ENCODE assay signal across 12 cellular contexts in the genomic region with DNA sequence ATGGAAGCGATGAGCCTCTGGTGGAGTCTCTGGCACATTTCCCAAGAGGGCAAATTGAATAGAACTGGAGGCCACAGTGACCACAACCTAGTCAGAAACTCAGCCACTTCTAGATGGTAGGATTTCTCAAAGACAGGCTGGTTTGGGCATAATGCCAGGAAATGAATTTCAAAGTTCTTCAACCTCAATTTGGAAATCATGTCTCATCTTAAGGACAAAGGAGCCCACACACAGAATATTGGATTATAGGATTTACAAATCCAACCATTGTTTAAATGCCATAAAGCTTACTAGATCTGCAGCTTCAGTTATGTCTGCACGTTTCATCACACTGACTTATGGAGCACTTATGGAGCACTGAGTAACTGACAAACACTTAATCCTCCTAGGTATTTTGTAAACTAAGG.
DNase-seq lines count a peak whose midpoint lies in the region; ATAC-seq and TF ChIP-seq lines count a peak whose summit lies in the region.
"Had no signal": no experiment of that assay in that cellular context is flagged by ENCODE, and none has a peak within 500 bp of the region (broad histone marks: within the 10 kb centered on the region; RNA-seq: fewer than 3 reads in every experiment).

No MANE protein-coding gene starts in this region.

- H3K4me1 Mint-ChIP-seq in Calu3 (ENCODE audit: low read depth, unreplicated experiment): peaks cover 9% of the 10 kb centered on the region

- no peak for TF ChIP-seq CTCF in Calu3 (IDR thresholded peaks at IDR 0.05; ENCODE audit: unreplicated experiment)
- TF ChIP-seq CTCF in astrocyte of the spinal cord (IDR thresholded peaks at IDR 0.05; ENCODE audit: low read depth, low read length): no peak

- H3K36me3 Mint-ChIP-seq in Calu3 (ENCODE audit: insufficient read depth, unreplicated experiment): no peaks in the 10 kb centered on the region

- CTCF ChIA-PET in Calu3 (lab: Charles Lee): interaction anchor here (0.6 kb wide), 1 partner anchor 22 kb away, joined by 5 read pairs; no protein-coding TSS in a partner anchor

- peak overlapping the region; percentile 11 for H3K27ac Mint-ChIP-seq in Calu3 (ENCODE audit: unreplicated experiment)
- H3K27ac Mint-ChIP-seq: activated T-cell treated with anti-CD3 and anti-CD28 coated beads, Interleukin-2, amount 50 U/mL, for 24 hours had no signal

- H3K4me3 ChIP-seq in astrocyte of the spinal cord (ENCODE audit: low read depth, low read length): no peak overlapping the region
- H3K4me3 ChIP-seq: ovary had no signal

- H3K9me3 Mint-ChIP-seq in Calu3 (ENCODE audit: low read depth, unreplicated experiment): peaks cover 2% of the 10 kb centered on the region

- BruUV-seq in Calu3 (replicated peaks; lab: Mats Ljungman, UMichigan): no TSS peak

- H3K4me3 Mint-ChIP-seq in Calu3 (ENCODE audit: low read depth, unreplicated experiment): no peak overlapping the region
- H3K4me3 Mint-ChIP-seq: activated T-cell treated with anti-CD3 and anti-CD28 coated beads, Interleukin-2, amount 50 U/mL, for 24 hours had no signal

- in situ Hi-C loops in astrocyte of the spinal cord (cut with HindIII; ENCODE audit: low sequenced_read_pairs): no loop called here

- intact Hi-C loops in Calu3 (cut with micrococcal nuclease; ENCODE audit: unreplicated experiment): no loop called here

- peaks cover 45% of the 10 kb centered on the region for H3K27me3 Mint-ChIP-seq in Calu3 (ENCODE audit: unreplicated experiment)

- no peak for ATAC-seq in HG02870 (IDR thresholded peaks at IDR 0.05; ENCODE audit: unreplicated experiment)

- DNase-seq in Calu3: no peak
- peak; percentile 9 for DNase-seq in NCI-H2227 (lab: John Stamatoyannopoulos, UW; ENCODE audit: unreplicated experiment)
- peak; percentile 91 for DNase-seq in astrocyte of the spinal cord (ENCODE audit: low read depth, low spot score)
- DNase-seq in myocyte (ENCODE audit: low read depth): peak; percentile 89
- no peak for DNase-seq in UCSD-AML1 (lab: John Stamatoyannopoulos, UW; ENCODE audit: unreplicated experiment)
- DNase-seq in NCI-H128 (lab: John Stamatoyannopoulos, UW; ENCODE audit: unreplicated experiment): no peak
- DNase-seq in activated CD4-positive, alpha-beta T cell treated with anti-CD3 and anti-CD28 coated beads, Interleukin-2, amount 50 U/mL, for 48 hours: no peak
- DNase-seq: activated T-cell treated with anti-CD3 and anti-CD28 coated beads, Interleukin-2, amount 50 U/mL, for 24 hours; cortex of kidney; NCI-H2081 treated with DMSO at 0.1 percent for 48 hours; ovary had no signal

Comparison
In these comparisons a context has a peak if more than half of its experiments do, and no peak if none do; other contexts are left out.
1. DNase-seq: peak in NCI-H2227 (single experiment), astrocyte of the spinal cord (single experiment) and myocyte (single experiment); none in Calu3 (single experiment), UCSD-AML1 (single experiment), NCI-H128 (single experiment) and activated CD4-positive, alpha-beta T cell treated with anti-CD3 and anti-CD28 coated beads, Interleukin-2, amount 50 U/mL, for 48 hours (0 of 2).